ENCODE assay signal across 9 cellular contexts in genomic region chr10:16440396-16441105, GRCh38. TPM values are rescaled to one million over a fixed set of nuclear protein-coding genes. Genes with fewer than 3 reads are reported as not detected.
DNase-seq lines count a peak whose midpoint lies in the region; ATAC-seq, FAIRE-seq and TF ChIP-seq lines count a peak whose summit lies in the region.
"Had no signal": no experiment of that assay in that cellular context is flagged by ENCODE, and none has a peak within 500 bp of the region (broad histone marks: within the 10 kb centered on the region; RNA-seq: fewer than 3 reads in every experiment).

No MANE protein-coding gene starts in this region.

- no peak for TF ChIP-seq POLR2A in HepG2 (IDR thresholded peaks at IDR 0.05; ENCODE audit: insufficient read depth in 1 of 2, low read depth in 2 of 2, low read length in 2 of 2)
- TF ChIP-seq POLR2A in H54 (IDR thresholded peaks at IDR 0.05; ENCODE audit: low read depth, low read length) = no peak

- POLR2A ChIA-PET in HepG2 (lab: Yijun Ruan, JAX) = no interaction called here

- TF ChIP-seq RAD21 in liver (IDR thresholded peaks at IDR 0.05) (no peak), HepG2 (CRISPR knock-in tag; IDR thresholded peaks at IDR 0.05) (no peak)

- CTCF ChIA-PET in HepG2 (lab: Yijun Ruan, JAX; ENCODE audit: low intra/inter-chr PET ratio, low total read pairs) = no interaction called here

- no TSS peak for BruUV-seq in HepG2 (replicated peaks; lab: Mats Ljungman, UMichigan)

- no peaks in the 10 kb centered on the region for H4K20me1 ChIP-seq in HepG2 (ENCODE audit: insufficient read depth, low read length)

- H3K9me3 ChIP-seq in liver (ENCODE audit: control insufficient read depth in 4 of 4, low read length in 3 of 4) (no peaks in the 10 kb centered on the region), HepG2 (ENCODE audit: low read length) (no peaks in the 10 kb centered on the region), upper lobe of right lung (no peaks in the 10 kb centered on the region)

- no peak overlapping the region for H2AFZ ChIP-seq in HepG2 (ENCODE audit: low read length)

- intact Hi-C loops in HepG2 (cut with micrococcal nuclease; ENCODE audit: unreplicated experiment) = no loop called here
- intact Hi-C loops in upper lobe of right lung (cut with DNase I) = no loop called here
- intact Hi-C loops in dorsolateral prefrontal cortex (cut with DNase I) = no loop called here

- peak overlapping the region; percentile 54 to 60 for H3K27ac ChIP-seq in liver (ENCODE audit: low read depth in 1 of 2, low read length in 2 of 2)
- H3K27ac ChIP-seq in HepG2 (ENCODE audit: extremely low read length, insufficient read depth, low read length) = no peak overlapping the region
- H3K27ac ChIP-seq in upper lobe of right lung = peak overlapping the region; percentile 63
- peak overlapping the region in 1 of 59 donors; percentile 7 for H3K27ac ChIP-seq in dorsolateral prefrontal cortex

- H3K9ac ChIP-seq in liver (ENCODE audit: low read depth in 1 of 2, low read length in 2 of 2) (peak overlapping the region in 1 of 2 donors; percentile 30), HepG2 (ENCODE audit: insufficient read depth, low read depth, low read length) (no peak overlapping the region)

- H3K27me3 ChIP-seq in liver (ENCODE audit: control insufficient read depth in 4 of 4, insufficient read depth in 4 of 4, low read length in 3 of 4) (no peaks in the 10 kb centered on the region), HepG2 (ENCODE audit: control insufficient read depth in 1 of 2, insufficient read depth in 2 of 2, low read length in 2 of 2) (no peaks in the 10 kb centered on the region), upper lobe of right lung (no peaks in the 10 kb centered on the region), dorsolateral prefrontal cortex (peaks cover 0 to 38% (median 0%) of the 10 kb centered on the region in 45 donors)

- TF ChIP-seq CTCF in liver (IDR thresholded peaks at IDR 0.05; ENCODE audit: low read depth, low read length, missing input control) (no peak), HepG2 (CRISPR knock-in tag; IDR thresholded peaks at IDR 0.05) (no peak), upper lobe of right lung (IDR thresholded peaks at IDR 0.05) (no peak), dorsolateral prefrontal cortex (IDR thresholded peaks at IDR 0.05 in 54 of 56, conservative IDR thresholded peaks at IDR 0.05 in 2 of 56; ENCODE audit: low read depth in 1 of 56, partially characterized antibody in 56 of 56) (no peak)

- in situ Hi-C loops in HepG2 (cut with HindIII; ENCODE audit: extremely low pct_ligation_motif_present, low pct_unique_long_range_greater_than_20kb) = no loop called here

- ATAC-seq in HepG2 (no peak), upper lobe of right lung (peak; percentile 16), HG02588 (IDR thresholded peaks at IDR 0.05; ENCODE audit: unreplicated experiment) (no peak)
- ATAC-seq: left cardiac atrium had no signal

- WGBS in liver = 50% methylated on average over 12 of the region's 12 CpGs
- 76% methylated on average over 12 of the region's 12 CpGs for WGBS in HepG2 (ENCODE audit: low lambda C conversion rate)

- DNase-seq in HepG2 (ENCODE audit: low spot score) = no peak
- peak; percentile 25 to 30 for DNase-seq in activated T-cell treated with anti-CD3 and anti-CD28 coated beads, Interleukin-2, amount 50 U/mL, for 48 hours
- DNase-seq in kidney glomerular epithelial cell (lab: John Stamatoyannopoulos, UW) = peak; percentile 56
- no peak for DNase-seq in upper lobe of right lung
- no peak for DNase-seq in dorsolateral prefrontal cortex
- no peak for DNase-seq in H54 (ENCODE audit: insufficient read length, low spot score)
- DNase-seq: left cardiac atrium had no signal

- H3K4me3 ChIP-seq in liver (ENCODE audit: low read depth in 1 of 3, low read length in 3 of 3) (peak overlapping the region in 1 of 3 donors; percentile 1), HepG2 (replicated peaks in 1 of 3; ENCODE audit: insufficient read depth in 1 of 3, low read depth in 2 of 3, low read length in 3 of 3) (no peak overlapping the region), upper lobe of right lung (peak overlapping the region; percentile 4), dorsolateral prefrontal cortex (no peak overlapping the region)

- TF ChIP-seq EP300 in HepG2 (IDR thresholded peaks at IDR 0.05; ENCODE audit: low read depth in 2 of 2, low read length in 2 of 2) (no peak), HepG2 (CRISPR knock-in tag; IDR thresholded peaks at IDR 0.05; ENCODE audit: borderline replicate concordance) (no peak)

- no peaks in the 10 kb centered on the region for H3K79me2 ChIP-seq in HepG2 (ENCODE audit: insufficient read depth, low read length)

- H3K36me3 ChIP-seq in liver (ENCODE audit: control insufficient read depth in 4 of 4, insufficient read depth in 3 of 4, low read depth in 1 of 4, low read length in 3 of 4) = peaks cover 0 to 3% (median 0%) of the 10 kb centered on the region in 4 donors
- no peaks in the 10 kb centered on the region for H3K36me3 ChIP-seq in HepG2 (replicated peaks in 1 of 2; ENCODE audit: control insufficient read depth in 1 of 2, insufficient read depth in 2 of 2, low read length in 2 of 2)
- no peaks in the 10 kb centered on the region for H3K36me3 ChIP-seq in upper lobe of right lung

- no peak overlapping the region for H3K4me2 ChIP-seq in HepG2 (ENCODE audit: low read depth, low read length)

- no peak for FAIRE-seq in HepG2 (lab: Jason Lieb, UNC)
- no peak for FAIRE-seq in H54 (lab: Jason Lieb, UNC)

- H3K4me1 ChIP-seq in liver (ENCODE audit: control insufficient read depth in 4 of 4, insufficient read depth in 4 of 4, low read length in 3 of 4) (peaks cover 6 to 25% (median 14%) of the 10 kb centered on the region in 4 donors), HepG2 (ENCODE audit: insufficient read depth, low read length) (peaks cover 20% of the 10 kb centered on the region), upper lobe of right lung (peaks cover 26% of the 10 kb centered on the region)

TF ChIP-seq in liver, 16 proteins besides CTCF, POLR2A, EP300 and RAD21 (continues in another document):
- TF ChIP-seq SP1 (IDR thresholded peaks at IDR 0.05) (peak; percentile 28), YY1 (IDR thresholded peaks at IDR 0.05) (peak; percentile 72), GABPA (IDR thresholded peaks at IDR 0.05 in 1 of 2, conservative IDR thresholded peaks at IDR 0.05 in 1 of 2) (peak in 1 of 2 donors; percentile 13), RXRA (IDR thresholded peaks at IDR 0.05) (peak; percentile 40 to 47)
- TF ChIP-seq, protein P1, sequence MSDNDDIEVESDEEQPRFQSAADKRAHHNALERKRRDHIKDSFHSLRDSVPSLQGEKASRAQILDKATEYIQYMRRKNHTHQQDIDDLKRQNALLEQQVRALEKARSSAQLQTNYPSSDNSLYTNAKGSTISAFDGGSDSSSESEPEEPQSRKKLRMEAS (IDR thresholded peaks at IDR 0.05) = peak; percentile 22

TF ChIP-seq in HepG2, 621 proteins besides CTCF, POLR2A, EP300 and RAD21 (continues in another document):
- no peak for TF ChIP-seq FOXP4 (CRISPR knock-in tag; IDR thresholded peaks at IDR 0.05)
- no peak for TF ChIP-seq ZNF207 (IDR thresholded peaks at IDR 0.05; ENCODE audit: borderline replicate concordance)
- TF ChIP-seq ZNF136 (CRISPR knock-in tag; IDR thresholded peaks at IDR 0.05; ENCODE audit: low read depth) = no peak
- TF ChIP-seq MXD1 (CRISPR knock-in tag; IDR thresholded peaks at IDR 0.05) = no peak

RNA-seq across cellular contexts. Expression of gene PTER, which starts 3.7 kb away (rescaled TPM):
- total RNA-seq in liver (10 to 100 TPM in 1 of 2 donors, 1 to 10 TPM in 1; 9.2 to 15.7 TPM), HepG2 (2016; rRNA removed; fragmentation: Illumina TruSeq; extraction: Trizol) (6.1 and 8.6 TPM in 2 replicates), upper lobe of right lung (18.1 TPM), dorsolateral prefrontal cortex (1 to 10 TPM in 104 of 120 experiments, under 1 TPM in 16; 0.31 to 4.6 (median 1.7) TPM)
- polyA plus RNA-seq in liver (1 to 10 TPM; 4.4 to 8.6 TPM), HepG2 (2011; rRNA removed) (4.4 and 6.6 TPM in 2 replicates)
- total RNA-seq in HepG2 (2016; cell fraction: cytosol; rRNA removed; fragmentation: Illumina TruSeq; extraction: Trizol; ENCODE audit: low read depth) = 2.1 and 2.7 TPM in 2 replicates
- 4.5 and 8.9 TPM in 2 replicates for total RNA-seq in HepG2 (2016; cell fraction: insoluble cytoplasmic fraction; rRNA removed; fragmentation: Illumina TruSeq; extraction: Trizol)
- 2.4 and 2.9 TPM in 2 replicates for total RNA-seq in HepG2 (2016; cell fraction: membrane; rRNA removed; fragmentation: Illumina TruSeq; extraction: Trizol)
- total RNA-seq in HepG2 (2016; cell fraction: nucleus; rRNA removed; fragmentation: Illumina TruSeq; extraction: Trizol) = 5.4 and 5.8 TPM in 2 replicates
- polyA plus RNA-seq in HepG2 (2011; cell fraction: cytosol; rRNA removed) = 2.8 and 4.0 TPM in 2 replicates
- 1.6 and 2.5 TPM in 2 replicates for polyA plus RNA-seq in HepG2 (2011; cell fraction: nucleus; rRNA removed)
- 3.7 and 6.4 TPM in 2 replicates for polyA plus RNA-seq in HepG2 (2012)
- 0.19 and 0.31 TPM in 2 replicates for polyA plus RNA-seq in HepG2 (2016; cell fraction: cytosol; fragmentation: Illumina TruSeq; extraction: Trizol; ENCODE audit: low read depth)
- polyA plus RNA-seq in HepG2 (2016; cell fraction: insoluble cytoplasmic fraction; fragmentation: Illumina TruSeq; extraction: Trizol; ENCODE audit: low read depth) = 6.5 and 8.7 TPM in 2 replicates
- 0.84 and 1.0 TPM in 2 replicates for polyA plus RNA-seq in HepG2 (2016; cell fraction: membrane; fragmentation: Illumina TruSeq; extraction: Trizol; ENCODE audit: low read depth)
- polyA plus RNA-seq in HepG2 (2016; cell fraction: nucleus; fragmentation: Illumina TruSeq; extraction: Trizol; ENCODE audit: insufficient read depth, low read depth) = 3.5 and 3.7 TPM in 2 replicates
- 3.1 and 14.0 TPM in 2 replicates for polyA minus RNA-seq in HepG2 (2011; rRNA and poly(A)+ RNA removed; ENCODE audit: low replicate concordance)
- 6.1 and 7.5 TPM in 2 replicates for polyA minus RNA-seq in HepG2 (2011; cell fraction: cytosol; rRNA and poly(A)+ RNA removed)
- 9.1 and 10.9 TPM in 2 replicates for polyA minus RNA-seq in HepG2 (2011; cell fraction: nucleus; rRNA and poly(A)+ RNA removed)

Comparison
In these comparisons a context has a peak if more than half of its experiments do, and no peak if none do; other contexts are left out.
1. DNase-seq: peak in activated T-cell treated with anti-CD3 and anti-CD28 coated beads, Interleukin-2, amount 50 U/mL, for 48 hours (2 of 2) and kidney glomerular epithelial cell (single experiment); none in HepG2 (single experiment), upper lobe of right lung (single experiment), dorsolateral prefrontal cortex (0 of 10) and H54 (single experiment).